19 cellular contexts compared by ENCODE assay signal in genomic region chr5:15452030-15452429, GRCh38. TPM values are rescaled to one million over a fixed set of nuclear protein-coding genes. Genes with fewer than 3 reads are reported as not detected.
DNase-seq lines count a peak whose midpoint lies in the region; ATAC-seq and TF ChIP-seq lines count a peak whose summit lies in the region.
"Had no signal": no experiment of that assay in that cellular context is flagged by ENCODE, and none has a peak within 500 bp of the region (broad histone marks: within the 10 kb centered on the region; RNA-seq: fewer than 3 reads in every experiment).

No MANE protein-coding gene starts in this region.

- TF ChIP-seq CTCF in heart left ventricle (IDR thresholded peaks at IDR 0.05) = no peak
- no peak for TF ChIP-seq CTCF in transverse colon (IDR thresholded peaks at IDR 0.05)

- intact Hi-C loops in heart left ventricle (cut with DNase I) (no loop called here), Right ventricle myocardium inferior (cut with DNase I) (no loop called here), transverse colon (cut with DNase I; ENCODE audit: low total_unique reads) (no loop called here)

- H3K36me3 ChIP-seq in heart left ventricle (no peaks in the 10 kb centered on the region), transverse colon (no peaks in the 10 kb centered on the region)

- 36 to 53% (median 49%) methylated on average over 1 of the region's 1 CpG for WGBS in heart left ventricle, 4 donors
- 20 to 24% methylated on average over 1 of the region's 1 CpG for WGBS in transverse colon (ENCODE audit: low coverage in 1 of 2), 2 donors

- H3K4me1 ChIP-seq in heart left ventricle = peaks cover 0 to 8% (median 0%) of the 10 kb centered on the region in 12 donors
- H3K4me1 ChIP-seq in transverse colon = peaks cover 0 to 3% (median 0%) of the 10 kb centered on the region in 4 donors

- H3K27me3 ChIP-seq in heart left ventricle (no peaks in the 10 kb centered on the region), transverse colon (no peaks in the 10 kb centered on the region)

- no peak overlapping the region for H3K4me3 ChIP-seq in heart left ventricle
- no peak overlapping the region for H3K4me3 ChIP-seq in transverse colon

- peak in 4 of 5 donors; percentile 21 to 39 (median 26) for DNase-seq in heart left ventricle
- no peak for DNase-seq in Right ventricle myocardium inferior (ENCODE audit: missing footprints)
- peak; percentile 64 for DNase-seq in amniotic epithelial cell (ENCODE audit: low read depth)
- DNase-seq in mucosa of gallbladder (ENCODE audit: low spot score) = peak; percentile 45
- peak; percentile 9 for DNase-seq in transverse colon
- DNase-seq in NCI-H774 (lab: John Stamatoyannopoulos, UW) = no peak
- DNase-seq in AG08396 (ENCODE audit: low spot score) = no peak
- no peak for DNase-seq in HK-2 (ENCODE audit: unreplicated experiment)
- DNase-seq: C1 segment of cervical spinal cord, DMS79 treated with DMSO at 0.1 percent for 48 hours, GF-D8, HCEC 1CT, IMR-90, Karpas-422, NCI-H1105, NCI-H1694, NCI-H446, NCI-H69, PC-3 had no signal

- H3K9me3 ChIP-seq in heart left ventricle (peaks cover 0 to 15% (median 0%) of the 10 kb centered on the region in 12 donors), transverse colon (peaks cover 0 to 4% of the 10 kb centered on the region in 2 donors)

- no peak for TF ChIP-seq EP300 in transverse colon (IDR thresholded peaks at IDR 0.05; ENCODE audit: low read depth)

- ATAC-seq in heart left ventricle = peak in 3 of 4 donors; percentile 47 to 60 (median 50)
- ATAC-seq in Right ventricle myocardium inferior = no peak
- ATAC-seq: PC-3 had no signal

- TF ChIP-seq POLR2A in heart left ventricle (IDR thresholded peaks at IDR 0.05) = no peak
- no peak for TF ChIP-seq POLR2A in transverse colon (IDR thresholded peaks at IDR 0.05)

- H3K27ac ChIP-seq in heart left ventricle (no peak overlapping the region), transverse colon (peak overlapping the region in 3 of 4 donors; percentile 40 to 66 (median 51))

- in situ Hi-C loops in transverse colon (cut with MboI; ENCODE audit: low pct_ligation_motif_present in 1 of 4, low pct_unique_long_range_greater_than_20kb in 1 of 4, low sequenced_read_pairs in 3 of 4) = no loop called here

RNA-seq across cellular contexts. Expression of gene FBXL7, which starts 48.0 kb away (rescaled TPM):
- total RNA-seq in heart left ventricle = 10 to 100 TPM; 17.6 to 27.6 (median 24.5) TPM
- polyA plus RNA-seq in heart left ventricle = 10 to 100 TPM in 1 of 2 donors, 1 to 10 TPM in 1; 8.7 to 13.2 TPM
- total RNA-seq in Right ventricle myocardium inferior = 17.8 TPM
- total RNA-seq in mucosa of gallbladder = 12.1 TPM
- 10 to 100 TPM in 1 of 4 donors, 1 to 10 TPM in 3; 5.7 to 47.4 (median 6.3) TPM for total RNA-seq in transverse colon

Comparison
In these comparisons a context has a peak if more than half of its experiments do, and no peak if none do; other contexts are left out.
1. DNase-seq: peak in heart left ventricle (4 of 5), amniotic epithelial cell (single experiment), mucosa of gallbladder (single experiment) and transverse colon (single experiment); none in Right ventricle myocardium inferior (single experiment), NCI-H774 (single experiment), AG08396 (single experiment) and HK-2 (single experiment).
2. H3K27ac ChIP-seq: peak in transverse colon (3 of 4); none in heart left ventricle (0 of 12).